ENCODE assay signal across 10 cellular contexts in the genomic region with DNA sequence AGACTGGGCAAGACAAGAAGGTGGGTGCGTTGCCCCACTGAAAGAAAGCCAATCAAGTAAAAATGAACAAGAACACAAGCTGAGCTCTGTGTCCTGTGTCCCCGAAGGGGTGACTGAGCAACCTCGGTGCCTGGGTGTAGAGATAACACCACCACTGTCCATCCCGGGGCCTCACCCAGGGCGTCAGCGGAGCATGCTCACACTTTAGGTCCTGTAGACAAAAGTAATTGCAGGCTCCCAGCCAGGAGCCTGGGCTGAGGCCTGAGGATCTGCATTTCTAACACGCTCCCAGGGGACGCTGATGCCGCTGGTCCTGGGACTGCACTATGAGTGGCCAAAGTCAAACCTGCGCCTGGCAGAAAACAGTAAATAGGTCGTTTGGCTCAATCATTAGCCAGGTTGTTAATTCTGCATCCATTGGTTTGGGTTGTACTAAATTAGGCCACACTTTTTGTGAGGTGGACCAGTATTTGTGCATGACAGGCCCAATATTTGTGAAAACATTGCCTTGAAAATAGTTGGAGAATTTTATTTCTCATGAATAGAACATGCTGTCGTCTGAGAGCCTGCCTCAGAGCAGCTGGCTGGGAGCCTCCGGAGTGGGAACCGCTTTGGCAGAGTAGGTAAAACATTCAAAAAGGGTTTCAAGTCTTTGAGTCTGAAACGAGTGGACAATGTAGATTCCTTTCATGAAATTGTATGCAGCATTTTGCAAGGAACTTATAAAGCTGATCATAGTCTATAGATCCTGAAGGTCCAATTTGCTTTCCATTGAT. TPM values are rescaled to one million over a fixed set of nuclear protein-coding genes. Genes with fewer than 3 reads are reported as not detected.
A peak's percentile ranks its signal among the peaks of the same experiment; 100 is the strongest.
DNase-seq lines count a peak whose midpoint lies in the region; ATAC-seq, FAIRE-seq and TF ChIP-seq lines count a peak whose summit lies in the region.
"Had no signal": no experiment of that assay in that cellular context is flagged by ENCODE, and none has a peak within 500 bp of the region (broad histone marks: within the 10 kb centered on the region; RNA-seq: fewer than 3 reads in every experiment).

No MANE protein-coding gene starts in this region.

- H3K4me3 ChIP-seq in mammary epithelial cell (replicated peaks in 1 of 3; ENCODE audit: insufficient read depth in 1 of 3, low read depth in 2 of 3, low read length in 3 of 3) (no peak overlapping the region), endothelial cell of umbilical vein (replicated peaks in 1 of 3; ENCODE audit: insufficient read depth in 1 of 3, low read depth in 1 of 3, low read length in 3 of 3) (no peak overlapping the region), muscle layer of duodenum (ENCODE audit: low read depth in 1 of 2, low read length in 2 of 2) (no peak overlapping the region), vagina (no peak overlapping the region), HAP-1 (no peak overlapping the region)

- peak overlapping the region; percentile 96 for H3K27ac Mint-ChIP-seq in MCF 10A (ENCODE audit: low read depth, unreplicated experiment)

- POLR2A ChIA-PET in MCF 10A (lab: Yijun Ruan, JAX): interaction anchor here (0.7 to 2.4 kb wide), 8 partner anchors 9 to 332 kb away, joined by 3 to 9 read pairs (median 4); partner anchors contain the start of gene ROPN1L
- POLR2A ChIA-PET in endothelial cell of umbilical vein (lab: Charles Lee): no interaction called here

- H3K4me1 ChIP-seq in mammary epithelial cell (ENCODE audit: insufficient read depth, low read length) (peaks cover 27% of the 10 kb centered on the region), endothelial cell of umbilical vein (ENCODE audit: control insufficient read depth, extremely low read depth, insufficient read depth, low read length) (peaks cover 11% of the 10 kb centered on the region), muscle layer of duodenum (ENCODE audit: control insufficient read depth in 1 of 2, insufficient read depth in 2 of 2, low read length in 2 of 2) (peaks cover 10 to 15% of the 10 kb centered on the region in 2 donors), vagina (peaks cover 25% of the 10 kb centered on the region), HAP-1 (peaks cover 22% of the 10 kb centered on the region)

- no peak overlapping the region for H3K9ac ChIP-seq in mammary epithelial cell (ENCODE audit: insufficient read depth, low read length)
- H3K9ac ChIP-seq in endothelial cell of umbilical vein (replicated peaks; ENCODE audit: extremely low read depth, insufficient read depth, low read length): no peak overlapping the region

- no peaks in the 10 kb centered on the region for H3K27me3 ChIP-seq in mammary epithelial cell (ENCODE audit: insufficient read depth, low read length)
- no peaks in the 10 kb centered on the region for H3K27me3 ChIP-seq in endothelial cell of umbilical vein (ENCODE audit: control insufficient read depth in 2 of 2, insufficient read depth in 2 of 2, low read length in 2 of 2)
- H3K27me3 ChIP-seq in muscle layer of duodenum (ENCODE audit: low read depth, low read length): no peaks in the 10 kb centered on the region
- H3K27me3 ChIP-seq in vagina: no peaks in the 10 kb centered on the region
- H3K27me3 ChIP-seq in HAP-1 (ENCODE audit: low read depth): no peaks in the 10 kb centered on the region; the same call in 1 of the 2 replicates

- H2AFZ ChIP-seq in mammary epithelial cell (ENCODE audit: low read depth, low read length) (no peak overlapping the region), endothelial cell of umbilical vein (ENCODE audit: low read depth, low read length) (no peak overlapping the region)

- in situ Hi-C loops in mammary epithelial cell (cut with MboI; ENCODE audit: low sequenced_read_pairs in 2 of 2) (no loop called here), HAP-1 (cut with MboI; ENCODE audit: low sequenced_read_pairs) (no loop called here)

- no peaks in the 10 kb centered on the region for H3K9me1 ChIP-seq in endothelial cell of umbilical vein (replicated peaks; ENCODE audit: control insufficient read depth, extremely low read depth, insufficient read depth, low read length)

- BruUV-seq in MCF 10A (replicated peaks; lab: Mats Ljungman, UMichigan): no TSS peak
- BruUV-seq in mammary epithelial cell (replicated peaks; lab: Mats Ljungman, UMichigan): no TSS peak
- no TSS peak for BruUV-seq in endothelial cell of umbilical vein (replicated peaks; lab: Mats Ljungman, UMichigan)

- H3K4me2 ChIP-seq in mammary epithelial cell (ENCODE audit: insufficient read depth, low read depth, low read length) (no peak overlapping the region), endothelial cell of umbilical vein (ENCODE audit: insufficient read depth, low read length) (no peak overlapping the region)

- ATAC-seq in HG03159 (IDR thresholded peaks at IDR 0.05; ENCODE audit: unreplicated experiment): no peak
- ATAC-seq in HG03378 (IDR thresholded peaks at IDR 0.05; ENCODE audit: unreplicated experiment): no peak

- WGBS in mammary epithelial cell (ENCODE audit: low coverage, missing lambda C conversion rate): 87% methylated on average over 15 of the region's 15 CpGs

- no peaks in the 10 kb centered on the region for H3K36me3 Mint-ChIP-seq in MCF 10A (ENCODE audit: insufficient read depth, unreplicated experiment)

- DNase-seq in MCF 10A (ENCODE audit: unreplicated experiment) (no peak), mammary epithelial cell (no peak), endothelial cell of umbilical vein (ENCODE audit: low read depth, low spot score) (no peak), vagina (ENCODE audit: extremely low spot score in 2 of 2) (no peak), HAP-1 (ENCODE audit: low spot score in 2 of 2) (no peak)
- DNase-seq: stimulated activated CD4-positive, alpha-beta T cell treated with anti-CD3 and anti-CD28 coated beads, Interleukin-2, amount 100 ng/mL, for 48 hours had no signal

- no peaks in the 10 kb centered on the region for H3K27me3 Mint-ChIP-seq in MCF 10A (ENCODE audit: insufficient read depth, unreplicated experiment)
- H3K27me3 Mint-ChIP-seq: IgD-negative memory B cell had no signal

- FAIRE-seq in endothelial cell of umbilical vein (lab: Jason Lieb, UNC): no peak

- intact Hi-C loops in MCF 10A (cut with micrococcal nuclease) (no loop called here), mammary epithelial cell (cut with micrococcal nuclease) (no loop called here), endothelial cell of umbilical vein (cut with micrococcal nuclease) (no loop called here), vagina (cut with DNase I) (no loop called here)

- H3K36me3 ChIP-seq in mammary epithelial cell (ENCODE audit: insufficient read depth, low read length) (no peaks in the 10 kb centered on the region), endothelial cell of umbilical vein (ENCODE audit: control insufficient read depth in 2 of 2, extremely low read depth in 1 of 2, insufficient read depth in 2 of 2, low read length in 2 of 2) (no peaks in the 10 kb centered on the region), muscle layer of duodenum (ENCODE audit: control insufficient read depth in 1 of 2, insufficient read depth in 2 of 2, low read length in 2 of 2) (no peaks in the 10 kb centered on the region), vagina (no peaks in the 10 kb centered on the region), HAP-1 (replicated peaks) (no peaks in the 10 kb centered on the region)

- CTCF ChIA-PET in MCF 10A (lab: Yijun Ruan, JAX) (interaction anchor here (0.7 to 2.2 kb wide), 6 partner anchors 21 to 149 kb away, joined by 3 to 10 read pairs (median 5); no protein-coding TSS in a partner anchor), mammary epithelial cell (lab: Charles Lee; ENCODE audit: low non-redundant PET) (interaction anchor here (0.6 kb wide), 1 partner anchor 150 kb away, joined by 3 read pairs; no protein-coding TSS in a partner anchor), endothelial cell of umbilical vein (lab: Charles Lee) (interaction anchor here (0.8 to 1.9 kb wide), 6 partner anchors 10 to 149 kb away, joined by 3 to 10 read pairs (median 4); no protein-coding TSS in a partner anchor)

- no peaks in the 10 kb centered on the region for H3K9me3 ChIP-seq in mammary epithelial cell (replicated peaks; ENCODE audit: insufficient read depth, low read length)
- no peaks in the 10 kb centered on the region for H3K9me3 ChIP-seq in endothelial cell of umbilical vein (replicated peaks; ENCODE audit: control insufficient read depth, insufficient read depth, low read length)
- peaks cover 0 to 2% of the 10 kb centered on the region in 2 donors for H3K9me3 ChIP-seq in muscle layer of duodenum (ENCODE audit: control insufficient read depth in 1 of 2, low read length in 2 of 2)
- H3K9me3 ChIP-seq in vagina: no peaks in the 10 kb centered on the region
- no peaks in the 10 kb centered on the region for H3K9me3 ChIP-seq in HAP-1

- no peak for TF ChIP-seq CTCF in MCF 10A (IDR thresholded peaks at IDR 0.05; ENCODE audit: unreplicated experiment)
- no peak for TF ChIP-seq CTCF in mammary epithelial cell (conservative IDR thresholded peaks at IDR 0.05 in 1 of 2, IDR thresholded peaks at IDR 0.05 in 1 of 2; ENCODE audit: extremely low read depth in 1 of 2, insufficient read depth in 1 of 2, low read depth in 1 of 2, low read length in 2 of 2)
- no peak for TF ChIP-seq CTCF in endothelial cell of umbilical vein (IDR thresholded peaks at IDR 0.05; ENCODE audit: extremely low read depth in 1 of 2, insufficient read depth in 1 of 2, low read depth in 1 of 2, low read length in 2 of 2)
- no peak for TF ChIP-seq CTCF in vagina (IDR thresholded peaks at IDR 0.05)

- H4K20me1 ChIP-seq in mammary epithelial cell (ENCODE audit: insufficient read depth, low read length): no peaks in the 10 kb centered on the region
- no peaks in the 10 kb centered on the region for H4K20me1 ChIP-seq in endothelial cell of umbilical vein (replicated peaks; ENCODE audit: control insufficient read depth, extremely low read depth, insufficient read depth, low read length)

- H3K4me3 Mint-ChIP-seq in MCF 10A (ENCODE audit: unreplicated experiment): peak overlapping the region; percentile 72

- no peak for TF ChIP-seq POLR2A in endothelial cell of umbilical vein (IDR thresholded peaks at IDR 0.05; ENCODE audit: low read depth, low read length)
- no peak for TF ChIP-seq POLR2A in vagina (IDR thresholded peaks at IDR 0.05)

- H3K9me3 Mint-ChIP-seq in MCF 10A (ENCODE audit: unreplicated experiment): no peaks in the 10 kb centered on the region
- H3K9me3 Mint-ChIP-seq: IgD-negative memory B cell had no signal

- dilution Hi-C loops in mammary epithelial cell (cut with HindIII; ENCODE audit: low sequenced_read_pairs): no loop called here
- dilution Hi-C loops in endothelial cell of umbilical vein (cut with MboI; ENCODE audit: extremely low pct_ligation_motif_present, low sequenced_read_pairs): no loop called here

- H3K27ac ChIP-seq in mammary epithelial cell (ENCODE audit: insufficient read depth, low read depth, low read length) (no peak overlapping the region), endothelial cell of umbilical vein (ENCODE audit: insufficient read depth, low read depth, low read length) (peak overlapping the region; percentile 39), muscle layer of duodenum (ENCODE audit: low read length) (peak overlapping the region; percentile 56), vagina (peak overlapping the region; percentile 82)

- H3K4me1 Mint-ChIP-seq in MCF 10A (ENCODE audit: insufficient read depth, unreplicated experiment): peaks cover 26% of the 10 kb centered on the region

- H3K79me2 ChIP-seq in mammary epithelial cell (ENCODE audit: insufficient read depth, low read length): no peaks in the 10 kb centered on the region
- H3K79me2 ChIP-seq in endothelial cell of umbilical vein (ENCODE audit: control insufficient read depth, insufficient read depth, low read length): no peaks in the 10 kb centered on the region

RNA-seq across cellular contexts. Expression of gene ANKRD33B, which starts 38.3 kb away (rescaled TPM):
- total RNA-seq in MCF 10A (2022): 3.1 TPM in 2 replicates
- 1 to 10 TPM in 1 of 2 donors, under 1 TPM in 1; under 0.01 to 1.8 TPM for total RNA-seq in mammary epithelial cell
- 0.50 TPM for polyA plus RNA-seq in mammary epithelial cell
- polyA minus RNA-seq in mammary epithelial cell: 2.3 TPM
- total RNA-seq in endothelial cell of umbilical vein: 4.4 and 5.4 TPM in 2 replicates
- 2.0 and 2.4 TPM in 2 replicates for polyA plus RNA-seq in endothelial cell of umbilical vein
- 1.8 and 2.0 TPM in 2 replicates for polyA plus RNA-seq in endothelial cell of umbilical vein (2011; cell fraction: cytosol; rRNA removed)
- 5.4 and 6.0 TPM in 2 replicates for polyA plus RNA-seq in endothelial cell of umbilical vein (2011; cell fraction: nucleus; rRNA removed)
- 3.8 and 4.0 TPM in 2 replicates for polyA plus RNA-seq in endothelial cell of umbilical vein (2012)
- 7.7 and 8.4 TPM in 2 replicates for polyA minus RNA-seq in endothelial cell of umbilical vein
- 8.7 TPM for polyA minus RNA-seq in endothelial cell of umbilical vein (2011; cell fraction: cytosol; rRNA and poly(A)+ RNA removed)
- polyA minus RNA-seq in endothelial cell of umbilical vein (2011; cell fraction: nucleus; rRNA and poly(A)+ RNA removed): 6.5 and 8.6 TPM in 2 replicates
- total RNA-seq in vagina: 14.2 TPM
